Comparison of ENCODE assay signal across 26 cellular contexts in the genomic region with DNA sequence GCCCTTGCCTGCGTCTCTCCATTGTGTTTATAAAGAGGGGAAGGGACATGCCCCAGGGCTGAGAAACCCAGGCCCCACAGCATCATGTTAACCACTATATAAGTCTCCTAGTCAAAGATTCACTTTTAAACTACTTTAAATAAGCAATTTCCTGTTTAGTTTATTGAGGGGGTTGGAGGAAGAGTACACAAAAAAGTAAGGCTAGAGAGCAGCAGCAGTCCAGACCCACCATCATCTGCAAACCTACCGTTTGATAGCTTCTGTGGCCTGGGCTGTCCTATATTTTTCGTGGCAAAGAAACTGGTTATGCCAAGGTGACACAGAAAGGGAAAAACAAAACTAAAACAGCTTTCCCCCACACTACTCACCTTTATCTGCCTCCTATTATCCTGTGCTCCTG.
"Had no signal": no experiment of that assay in that cellular context is flagged by ENCODE, and none has a peak within 500 bp of the region (broad histone marks: within the 10 kb centered on the region; RNA-seq: fewer than 3 reads in every experiment).

No MANE protein-coding gene starts in this region.

- H3K9me3 ChIP-seq: gastrocnemius medialis, left lung, sigmoid colon, transverse colon had no signal

- H3K27ac Mint-ChIP-seq: activated CD4-positive, alpha-beta T cell treated with anti-CD3 and anti-CD28 coated beads, Interleukin-2, amount 10 ng/mL, durations not matched to agents 7 days and 5 days; activated CD8-positive, alpha-beta T cell treated with anti-CD3 and anti-CD28 coated beads for 36 hours; activated naive CD4-positive, alpha-beta T cell treated with anti-CD3 and anti-CD28 coated beads, Interleukin-2, amount 50 U/mL, for 72 hours; natural killer cell treated with Interleukin-12 subunit alpha and Interleukin-12 subunit beta and Interleukin-15 and Interleukin-18, amount 100 ng/mL, for 72 hours; stimulated activated naive B cell treated with anti-CD40 and anti-IgM and Interleukin-4, amounts not matched to agents 10 μg/mL and 1 μg/mL and 100 μg/mL, for 72 hours had no signal

- H3K27ac ChIP-seq: left lung, sigmoid colon, transverse colon, WERI-Rb-1 had no signal

- H3K4me1 Mint-ChIP-seq: activated CD4-positive, alpha-beta T cell treated with anti-CD3 and anti-CD28 coated beads, Interleukin-2, amount 10 ng/mL, durations not matched to agents 7 days and 5 days; stimulated activated naive B cell treated with anti-CD40 and anti-IgM and Interleukin-4, amounts not matched to agents 10 μg/mL and 1 μg/mL and 100 μg/mL, for 72 hours had no signal

- ATAC-seq: activated CD8-positive, alpha-beta T cell treated with anti-CD3 and anti-CD28 coated beads for 36 hours; activated naive CD4-positive, alpha-beta T cell treated with anti-CD3 and anti-CD28 coated beads, Interleukin-2, amount 50 U/mL, for 72 hours; gastrocnemius medialis; left lung; natural killer cell treated with Interleukin-12 subunit alpha and Interleukin-12 subunit beta and Interleukin-15 and Interleukin-18, amount 100 ng/mL, for 72 hours; stimulated activated naive B cell treated with anti-CD40 and anti-IgM and Interleukin-4, amounts not matched to agents 10 μg/mL and 1 μg/mL and 100 μg/mL, for 72 hours had no signal

- H3K4me2 ChIP-seq: smooth muscle cell had no signal

- H3K4me3 Mint-ChIP-seq: activated CD4-positive, alpha-beta T cell treated with anti-CD3 and anti-CD28 coated beads, Interleukin-2, amount 10 ng/mL, durations not matched to agents 7 days and 5 days; activated CD8-positive, alpha-beta T cell treated with anti-CD3 and anti-CD28 coated beads for 36 hours; brain; natural killer cell treated with Interleukin-12 subunit alpha and Interleukin-12 subunit beta and Interleukin-15 and Interleukin-18, amount 100 ng/mL, for 72 hours; stimulated activated naive B cell treated with anti-CD40 and anti-IgM and Interleukin-4, amounts not matched to agents 10 μg/mL and 1 μg/mL and 100 μg/mL, for 72 hours had no signal

- FAIRE-seq: urothelium cell line had no signal

- H3K27me3 Mint-ChIP-seq: activated CD4-positive, alpha-beta T cell treated with anti-CD3 and anti-CD28 coated beads, Interleukin-2, amount 10 ng/mL, durations not matched to agents 7 days and 5 days; natural killer cell treated with Interleukin-12 subunit alpha and Interleukin-12 subunit beta and Interleukin-15 and Interleukin-18, amount 100 ng/mL, for 72 hours had no signal

- H3K36me3 Mint-ChIP-seq: activated naive CD4-positive, alpha-beta T cell treated with anti-CD3 and anti-CD28 coated beads, Interleukin-2, amount 50 U/mL, for 72 hours; brain; natural killer cell treated with Interleukin-12 subunit alpha and Interleukin-12 subunit beta and Interleukin-15 and Interleukin-18, amount 100 ng/mL, for 72 hours; stimulated activated naive B cell treated with anti-CD40 and anti-IgM and Interleukin-4, amounts not matched to agents 10 μg/mL and 1 μg/mL and 100 μg/mL, for 72 hours had no signal

- H3K36me3 ChIP-seq: gastrocnemius medialis, left lung, sigmoid colon, transverse colon, WERI-Rb-1 had no signal

- H3K27me3 ChIP-seq: gastrocnemius medialis, left lung, sigmoid colon, transverse colon had no signal

- DNase-seq: activated CD4-positive, alpha-beta T cell treated with anti-CD3 and anti-CD28 coated beads, Interleukin-2, amount 10 ng/mL, durations not matched to agents 7 days and 5 days; activated CD4-positive, CD25-positive, alpha-beta regulatory T cell treated with anti-CD3 and anti-CD28 coated beads, Interleukin-2, amount 50 U/mL, for 72 hours; activated CD8-positive, alpha-beta T cell treated with anti-CD3 and anti-CD28 coated beads for 36 hours; activated T-cell treated with anti-CD3 and anti-CD28 coated beads, Interleukin-2, amount 50 U/mL, for 1 hour; aorta; caudate nucleus; dermis blood vessel endothelial cell; effector CD8-positive, alpha-beta T cell; gastrocnemius medialis; hippocampal formation; kidney glomerular epithelial cell; left lung; midbrain; nucleus accumbens; sigmoid colon; stimulated activated CD4-positive, alpha-beta T cell treated with anti-CD3 and anti-CD28 coated beads, Interleukin-15, amount 100 ng/mL, for 24 hours; stimulated activated CD4-positive, alpha-beta T cell treated with anti-CD3 and anti-CD28 coated beads, Interleukin-2, amount 100 ng/mL, for 48 hours; stimulated activated CD8-positive, alpha-beta memory T cell treated with anti-CD3 and anti-CD28 coated beads, Interleukin-4, amount 100 ng/mL, for 48 hours; stimulated activated naive B cell treated with anti-CD40 and anti-IgM and Interleukin-4, amounts not matched to agents 10 μg/mL and 1 μg/mL and 100 μg/mL, for 72 hours; transverse colon; WERI-Rb-1 had no signal

- H3K4me3 ChIP-seq: gastrocnemius medialis, left lung, sigmoid colon, smooth muscle cell, transverse colon had no signal

- H3K9me3 Mint-ChIP-seq: activated CD4-positive, alpha-beta T cell treated with anti-CD3 and anti-CD28 coated beads, Interleukin-2, amount 10 ng/mL, durations not matched to agents 7 days and 5 days; activated CD8-positive, alpha-beta T cell treated with anti-CD3 and anti-CD28 coated beads for 36 hours; activated naive CD4-positive, alpha-beta T cell treated with anti-CD3 and anti-CD28 coated beads, Interleukin-2, amount 50 U/mL, for 72 hours; brain; natural killer cell treated with Interleukin-12 subunit alpha and Interleukin-12 subunit beta and Interleukin-15 and Interleukin-18, amount 100 ng/mL, for 72 hours; stimulated activated naive B cell treated with anti-CD40 and anti-IgM and Interleukin-4, amounts not matched to agents 10 μg/mL and 1 μg/mL and 100 μg/mL, for 72 hours had no signal

- H3K4me1 ChIP-seq: left lung, sigmoid colon, transverse colon had no signal
